In genomic region chr22:20639343-20639742, GRCh38 we compare ENCODE assay signal across 1 cellular context.
TF ChIP-seq lines count a peak whose summit lies in the region.

No MANE protein-coding gene starts in this region.

TF ChIP-seq in K562, 482 proteins besides CTCF, POLR2A, EP300 and RAD21 (continued from another document and continues in another):
- TF ChIP-seq CLOCK (CRISPR knock-in tag; IDR thresholded peaks at IDR 0.05; ENCODE audit: borderline replicate concordance) (no peak), THRAP3 (IDR thresholded peaks at IDR 0.05; ENCODE audit: borderline replicate concordance) (no peak), ZBED1 (IDR thresholded peaks at IDR 0.05) (no peak), ZNF398 (CRISPR knock-in tag; IDR thresholded peaks at IDR 0.05) (no peak), EP400 (IDR thresholded peaks at IDR 0.05) (no peak), HDAC1 (IDR thresholded peaks at IDR 0.05) (no peak), CXXC5 (CRISPR knock-in tag; IDR thresholded peaks at IDR 0.05) (no peak), TAL1 (IDR thresholded peaks at IDR 0.05) (no peak), TBL1XR1 (IDR thresholded peaks at IDR 0.05; ENCODE audit: low read length in 2 of 2) (no peak), SRSF1 (IDR thresholded peaks at IDR 0.05; ENCODE audit: low read depth, low read length) (no peak), ZNF12 (CRISPR knock-in tag; IDR thresholded peaks at IDR 0.05) (no peak), ZZZ3 (IDR thresholded peaks at IDR 0.05) (no peak), ZMIZ1 (IDR thresholded peaks at IDR 0.05; ENCODE audit: low read depth in 2 of 2, low read length in 2 of 2) (no peak), FOXK2 (conservative IDR thresholded peaks at IDR 0.05 in 1 of 2, IDR thresholded peaks at IDR 0.05 in 1 of 2; ENCODE audit: low read depth in 2 of 2) (no peak), GTF2E2 (tag; IDR thresholded peaks at IDR 0.05) (no peak), ZNF212 (CRISPR knock-in tag; IDR thresholded peaks at IDR 0.05) (no peak), RBBP5 (IDR thresholded peaks at IDR 0.05; ENCODE audit: borderline replicate concordance, insufficient read depth, low read length, poor library complexity, severe bottlenecking) (no peak), DPF2 (IDR thresholded peaks at IDR 0.05) (no peak), ZNF644 (tag; IDR thresholded peaks at IDR 0.05; ENCODE audit: low read depth) (no peak), ZBTB12 (CRISPR knock-in tag; IDR thresholded peaks at IDR 0.05) (no peak), HDAC8 (tag; IDR thresholded peaks at IDR 0.05) (0 out of 2 replicates have a peak, but pooled peaks have one; percentile 17), NR2C1 (IDR thresholded peaks at IDR 0.05) (no peak), NR2C1 (tag; IDR thresholded peaks at IDR 0.05) (no peak), HINFP (tag; conservative IDR thresholded peaks at IDR 0.05; ENCODE audit: low read depth) (no peak), MED1 (CRISPR knock-in tag; IDR thresholded peaks at IDR 0.05; ENCODE audit: borderline replicate concordance) (0 out of 2 replicates have a peak, but pooled peaks have one; percentile 33), ZNF174 (CRISPR knock-in tag; IDR thresholded peaks at IDR 0.05) (no peak), LCOR (CRISPR knock-in tag; IDR thresholded peaks at IDR 0.05) (no peak), ZNF311 (CRISPR knock-in tag; IDR thresholded peaks at IDR 0.05) (no peak), MTA2 (IDR thresholded peaks at IDR 0.05; ENCODE audit: low read depth) (no peak), ETS1 (conservative IDR thresholded peaks at IDR 0.05; ENCODE audit: control insufficient read depth, low read depth, low read length) (no peak), HNRNPH1 (optimal IDR thresholded peaks at IDR 0.05; ENCODE audit: low read depth, low read length) (no peak), CHD1 (IDR thresholded peaks at IDR 0.05; ENCODE audit: low read length) (no peak), E2F3 (CRISPR knock-in tag; IDR thresholded peaks at IDR 0.05) (no peak), ZSCAN29 (IDR thresholded peaks at IDR 0.05) (no peak), ZNF695 (CRISPR knock-in tag; IDR thresholded peaks at IDR 0.05) (no peak), ZNF740 (CRISPR knock-in tag; IDR thresholded peaks at IDR 0.05) (no peak), ZNF740 (tag; IDR thresholded peaks at IDR 0.05) (no peak), NONO (IDR thresholded peaks at IDR 0.05; ENCODE audit: low read depth in 2 of 2, low read length in 1 of 2) (no peak), TEAD4 (IDR thresholded peaks at IDR 0.05; ENCODE audit: low read length) (no peak), TEAD4 (CRISPR knock-in tag; IDR thresholded peaks at IDR 0.05; ENCODE audit: borderline replicate concordance) (peak; percentile 64; the same call in 1 of the 2 replicates), CEBPB (tag; IDR thresholded peaks at IDR 0.05) (no peak), UBTF (IDR thresholded peaks at IDR 0.05; ENCODE audit: borderline replicate concordance in 1 of 2, low read depth in 2 of 2, low read length in 2 of 2) (no peak), RBM15 (IDR thresholded peaks at IDR 0.05; ENCODE audit: insufficient read depth, low read length) (no peak), ELF4 (CRISPR knock-in tag; IDR thresholded peaks at IDR 0.05) (no peak), U2AF2 (optimal IDR thresholded peaks at IDR 0.05; ENCODE audit: low read depth, low read length) (no peak), ELF2 (CRISPR knock-in tag; IDR thresholded peaks at IDR 0.05) (no peak), ILF3 (IDR thresholded peaks at IDR 0.05; ENCODE audit: borderline replicate concordance) (no peak), MYBL2 (IDR thresholded peaks at IDR 0.05; ENCODE audit: low read depth) (no peak), MYBL2 (CRISPR knock-in tag; IDR thresholded peaks at IDR 0.05; ENCODE audit: borderline replicate concordance) (0 out of 2 replicates have a peak, but pooled peaks have one; percentile 18), SFPQ (IDR thresholded peaks at IDR 0.05; ENCODE audit: low read depth, low read length) (no peak), FOXK1 (CRISPR knock-in tag; IDR thresholded peaks at IDR 0.05; ENCODE audit: borderline replicate concordance) (no peak), CBFA2T2 (conservative IDR thresholded peaks at IDR 0.05) (no peak), PHTF2 (CRISPR knock-in tag; IDR thresholded peaks at IDR 0.05) (no peak)
